ENCODE assay signal across 25 cellular contexts in genomic region chr20:9054176-9054575, GRCh38. TPM values are rescaled to one million over a fixed set of nuclear protein-coding genes. Genes with fewer than 3 reads are reported as not detected.
A peak's percentile ranks its signal among the peaks of the same experiment; 100 is the strongest.
DNase-seq lines count a peak whose midpoint lies in the region; ATAC-seq and TF ChIP-seq lines count a peak whose summit lies in the region.
"Had no signal": no experiment of that assay in that cellular context is flagged by ENCODE, and none has a peak within 500 bp of the region (broad histone marks: within the 10 kb centered on the region; RNA-seq: fewer than 3 reads in every experiment).

No MANE protein-coding gene starts in this region.

- in situ Hi-C loops in astrocyte of the spinal cord (cut with HindIII; ENCODE audit: low sequenced_read_pairs) = no loop called here

- no peaks in the 10 kb centered on the region for H3K27me3 Mint-ChIP-seq in activated CD8-positive, alpha-beta T cell treated with anti-CD3 and anti-CD28 coated beads, Interleukin-2, amount 10 ng/mL, durations not matched to agents 7 days and 5 days (ENCODE audit: low read depth)
- H3K27me3 Mint-ChIP-seq: CD4-positive, alpha-beta memory T cell; progenitor cell of endocrine pancreas; T-helper 17 cell had no signal

- TF ChIP-seq CTCF in BE2C (IDR thresholded peaks at IDR 0.05; ENCODE audit: low read depth, low read length) (no peak), astrocyte of the spinal cord (IDR thresholded peaks at IDR 0.05; ENCODE audit: low read depth, low read length) (no peak), colonic mucosa (IDR thresholded peaks at IDR 0.05) (no peak)

- POLR2A ChIA-PET in activated CD8-positive, alpha-beta T cell treated with anti-CD3 and anti-CD28 coated beads, Interleukin-2, amount 10 ng/mL, durations not matched to agents 7 days and 5 days (lab: Charles Lee) = no interaction called here

- no peak overlapping the region for H3K27ac Mint-ChIP-seq in activated CD8-positive, alpha-beta T cell treated with anti-CD3 and anti-CD28 coated beads, Interleukin-2, amount 10 ng/mL, durations not matched to agents 7 days and 5 days
- H3K27ac Mint-ChIP-seq: activated naive CD8-positive, alpha-beta T cell treated with anti-CD3 and anti-CD28 coated beads, Interleukin-2, amount 10 ng/mL, durations not matched to agents 7 days and 5 days; CD4-positive, alpha-beta memory T cell; progenitor cell of endocrine pancreas; T-helper 17 cell had no signal

- H3K36me3 ChIP-seq in BE2C (no peaks in the 10 kb centered on the region), colonic mucosa (no peaks in the 10 kb centered on the region)
- H3K36me3 ChIP-seq: breast epithelium, Peyer's patch, WERI-Rb-1 had no signal

- no peaks in the 10 kb centered on the region for H3K9me3 Mint-ChIP-seq in activated CD8-positive, alpha-beta T cell treated with anti-CD3 and anti-CD28 coated beads, Interleukin-2, amount 10 ng/mL, durations not matched to agents 7 days and 5 days (ENCODE audit: insufficient read depth)

- no peak overlapping the region for H3K9ac ChIP-seq in colonic mucosa (ENCODE audit: low read depth in 2 of 2, low read length in 2 of 2)

- intact Hi-C loops in colonic mucosa (cut with DNase I) (no loop called here), head of caudate nucleus (cut with DNase I) (no loop called here)

- no peak overlapping the region for H3K4me3 Mint-ChIP-seq in activated CD8-positive, alpha-beta T cell treated with anti-CD3 and anti-CD28 coated beads, Interleukin-2, amount 10 ng/mL, durations not matched to agents 7 days and 5 days
- H3K4me3 Mint-ChIP-seq: activated naive CD8-positive, alpha-beta T cell treated with anti-CD3 and anti-CD28 coated beads, Interleukin-2, amount 10 ng/mL, durations not matched to agents 7 days and 5 days; CD4-positive, alpha-beta memory T cell; T-helper 17 cell had no signal

- CTCF ChIA-PET in activated CD8-positive, alpha-beta T cell treated with anti-CD3 and anti-CD28 coated beads, Interleukin-2, amount 10 ng/mL, durations not matched to agents 7 days and 5 days (lab: Charles Lee) = no interaction called here

- no peak for ATAC-seq in activated CD8-positive, alpha-beta T cell treated with anti-CD3 and anti-CD28 coated beads, Interleukin-2, amount 10 ng/mL, durations not matched to agents 7 days and 5 days
- ATAC-seq: mucosa of descending colon, T-helper 17 cell had no signal

- no peak overlapping the region for H3K27ac ChIP-seq in colonic mucosa
- H3K27ac ChIP-seq: breast epithelium, Peyer's patch, WERI-Rb-1 had no signal

- H3K27me3 ChIP-seq in BE2C (no peaks in the 10 kb centered on the region), colonic mucosa (no peaks in the 10 kb centered on the region)
- H3K27me3 ChIP-seq: breast epithelium, Peyer's patch had no signal

- H3K4me3 ChIP-seq in BE2C (ENCODE audit: low read depth, low read length) = no peak overlapping the region
- H3K4me3 ChIP-seq in astrocyte of the spinal cord (ENCODE audit: low read depth, low read length) = no peak overlapping the region
- H3K4me3 ChIP-seq in colonic mucosa = no peak overlapping the region
- H3K4me3 ChIP-seq: breast epithelium, mucosa of descending colon, Peyer's patch had no signal

- H3K4me1 ChIP-seq in BE2C (peaks cover 20% of the 10 kb centered on the region), colonic mucosa (no peaks in the 10 kb centered on the region)
- H3K4me1 ChIP-seq: breast epithelium, Peyer's patch had no signal

- H3K36me3 Mint-ChIP-seq in activated CD8-positive, alpha-beta T cell treated with anti-CD3 and anti-CD28 coated beads, Interleukin-2, amount 10 ng/mL, durations not matched to agents 7 days and 5 days (ENCODE audit: low read depth) = no peaks in the 10 kb centered on the region
- H3K36me3 Mint-ChIP-seq: activated naive CD8-positive, alpha-beta T cell treated with anti-CD3 and anti-CD28 coated beads, Interleukin-2, amount 10 ng/mL, durations not matched to agents 7 days and 5 days; CD4-positive, alpha-beta memory T cell had no signal

- H3K4me1 Mint-ChIP-seq in activated CD8-positive, alpha-beta T cell treated with anti-CD3 and anti-CD28 coated beads, Interleukin-2, amount 10 ng/mL, durations not matched to agents 7 days and 5 days (ENCODE audit: low read depth) = peaks cover 6% of the 10 kb centered on the region
- H3K4me1 Mint-ChIP-seq: CD4-positive, alpha-beta memory T cell; T-helper 17 cell had no signal

- peak; percentile 24 for DNase-seq in BE2C
- peak; percentile 66 for DNase-seq in LHCN-M2 (ENCODE audit: low read depth)
- DNase-seq in astrocyte of the spinal cord (ENCODE audit: low read depth, low spot score) = peak; percentile 75
- DNase-seq in iris pigment epithelial cell (ENCODE audit: low read depth) = peak; percentile 36
- DNase-seq in colonic mucosa = no peak
- no peak for DNase-seq in head of caudate nucleus
- no peak for DNase-seq in activated T-cell treated with anti-CD3 and anti-CD28 coated beads, Interleukin-2, amount 50 U/mL, for 1 hour
- DNase-seq in activated CD8-positive, alpha-beta T cell treated with anti-CD3 and anti-CD28 coated beads, Interleukin-2, amount 10 ng/mL, durations not matched to agents 7 days and 5 days = no peak
- DNase-seq: ACHN; activated CD8-positive, alpha-beta memory T cell treated with anti-CD3 and anti-CD28 coated beads, Interleukin-2, amount 50 U/mL, for 4 hours; activated naive CD8-positive, alpha-beta T cell treated with anti-CD3 and anti-CD28 coated beads, Interleukin-2, amount 10 ng/mL, durations not matched to agents 7 days and 5 days; CD4-positive, alpha-beta memory T cell; DMS 273 treated with DMSO at 0.1 percent for 48 hours; foreskin melanocyte; GDM1; islet precursor cell; mucosa of descending colon; NCI-H1417; NCI-H2107; NK-92 treated with Interleukin-12 subunit alpha and Interleukin-12 subunit beta, amount 100 ng/mL, for 24 hours; Peyer's patch; T-helper 17 cell; WERI-Rb-1 had no signal

- no peaks in the 10 kb centered on the region for H3K9me3 ChIP-seq in BE2C
- no peaks in the 10 kb centered on the region for H3K9me3 ChIP-seq in colonic mucosa
- H3K9me3 ChIP-seq: mucosa of descending colon, Peyer's patch had no signal

RNA-seq across cellular contexts. Expression of gene PLCB4, which starts 14.7 kb away (rescaled TPM):
- polyA plus RNA-seq in BE2C (2012; ENCODE audit: insufficient read depth, insufficient read length, low read depth) = 14.4 TPM
- total RNA-seq in LHCN-M2 (2014; rRNA removed) (5.7 and 6.4 TPM in 2 replicates), colonic mucosa (10 to 100 TPM; 39.4 to 39.5 TPM)
- 29.1 TPM for polyA plus RNA-seq in LHCN-M2 (2012)
- not detected for total RNA-seq in activated CD8-positive, alpha-beta T cell treated with anti-CD3 and anti-CD28 coated beads, Interleukin-2, amount 10 ng/mL, durations not matched to agents 7 days and 5 days
- total RNA-seq: activated naive CD8-positive, alpha-beta T cell treated with anti-CD3 and anti-CD28 coated beads, Interleukin-2, amount 10 ng/mL, durations not matched to agents 7 days and 5 days; CD4-positive, alpha-beta memory T cell had no signal
- polyA plus RNA-seq: CD4-positive, alpha-beta memory T cell had no signal

Comparison
In these comparisons a context has a peak if more than half of its experiments do, and no peak if none do; other contexts are left out.
1. DNase-seq: peak in BE2C (single experiment), LHCN-M2 (single experiment), astrocyte of the spinal cord (single experiment) and iris pigment epithelial cell (single experiment); none in colonic mucosa (single experiment), head of caudate nucleus (0 of 42), activated T-cell treated with anti-CD3 and anti-CD28 coated beads, Interleukin-2, amount 50 U/mL, for 1 hour (single experiment) and activated CD8-positive, alpha-beta T cell treated with anti-CD3 and anti-CD28 coated beads, Interleukin-2, amount 10 ng/mL, durations not matched to agents 7 days and 5 days (single experiment).